1 cellular context compared by ENCODE assay signal in the genomic region with DNA sequence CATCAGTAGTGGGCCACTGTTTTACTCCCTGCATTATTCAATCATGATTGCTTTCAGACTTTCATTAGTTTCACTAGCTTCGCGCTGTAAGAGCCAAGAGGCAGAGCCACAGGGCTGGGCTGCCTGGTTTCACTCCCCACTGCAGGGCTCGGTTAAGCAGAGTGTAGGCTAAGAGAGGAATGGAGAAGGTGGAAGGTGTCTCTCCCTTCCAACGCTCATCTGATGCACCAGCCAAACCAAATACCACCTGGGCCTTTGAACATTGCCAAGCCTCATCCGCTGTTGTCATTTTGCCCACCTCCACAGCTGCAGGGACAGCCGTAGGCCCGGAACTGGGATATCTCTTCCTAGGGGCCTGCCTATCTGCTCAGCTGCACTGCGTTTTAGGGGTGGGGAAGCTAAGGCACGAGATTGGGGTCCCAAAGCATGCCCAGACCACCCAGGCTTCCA.
A peak's percentile ranks its signal among the peaks of the same experiment; 100 is the strongest.
TF ChIP-seq lines count a peak whose summit lies in the region.

No MANE protein-coding gene starts in this region.

TF ChIP-seq in HepG2, 621 proteins besides CTCF, POLR2A, EP300 and RAD21 (continued from another document):
- TF ChIP-seq SP4 (CRISPR knock-in tag; IDR thresholded peaks at IDR 0.05) (no peak), ARNTL (CRISPR knock-in tag; IDR thresholded peaks at IDR 0.05) (no peak), ZFP41 (CRISPR knock-in tag; IDR thresholded peaks at IDR 0.05; ENCODE audit: borderline replicate concordance) (no peak), KMT2B (CRISPR knock-in tag; IDR thresholded peaks at IDR 0.05) (no peak), ZNF782 (CRISPR knock-in tag; IDR thresholded peaks at IDR 0.05; ENCODE audit: borderline replicate concordance) (0 out of 2 replicates have a peak, but pooled peaks have one; percentile 16), ZNF337 (CRISPR knock-in tag; IDR thresholded peaks at IDR 0.05; ENCODE audit: borderline replicate concordance, low read depth) (0 out of 2 replicates have a peak, but pooled peaks have one; percentile 14), HBP1 (CRISPR knock-in tag; IDR thresholded peaks at IDR 0.05; ENCODE audit: low read depth) (no peak), ZNF256 (CRISPR knock-in tag; conservative IDR thresholded peaks at IDR 0.05) (0 out of 2 replicates have a peak, but pooled peaks have one; percentile 16), ELF4 (CRISPR knock-in tag; IDR thresholded peaks at IDR 0.05; ENCODE audit: borderline replicate concordance) (no peak), SMAD3 (CRISPR knock-in tag; IDR thresholded peaks at IDR 0.05) (0 out of 2 replicates have a peak, but pooled peaks have one; percentile 13), ZNF383 (CRISPR knock-in tag; IDR thresholded peaks at IDR 0.05; ENCODE audit: borderline replicate concordance) (no peak), GTF2F1 (IDR thresholded peaks at IDR 0.05; ENCODE audit: low read length) (no peak), ZNF574 (CRISPR knock-in tag; IDR thresholded peaks at IDR 0.05) (no peak), FIP1L1 (IDR thresholded peaks at IDR 0.05; ENCODE audit: borderline replicate concordance, insufficient read depth, low read depth, low read length) (no peak), E2F1 (CRISPR knock-in tag; IDR thresholded peaks at IDR 0.05) (no peak), HNRNPK (IDR thresholded peaks at IDR 0.05; ENCODE audit: low read depth, low read length, poor library complexity, severe bottlenecking) (no peak)
- TF ChIP-seq, protein P1, sequence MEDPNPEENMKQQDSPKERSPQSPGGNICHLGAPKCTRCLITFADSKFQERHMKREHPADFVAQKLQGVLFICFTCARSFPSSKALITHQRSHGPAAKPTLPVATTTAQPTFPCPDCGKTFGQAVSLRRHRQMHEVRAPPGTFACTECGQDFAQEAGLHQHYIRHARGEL (CRISPR knock-in tag; IDR thresholded peaks at IDR 0.05), result no peak
- TF ChIP-seq, protein P2, sequence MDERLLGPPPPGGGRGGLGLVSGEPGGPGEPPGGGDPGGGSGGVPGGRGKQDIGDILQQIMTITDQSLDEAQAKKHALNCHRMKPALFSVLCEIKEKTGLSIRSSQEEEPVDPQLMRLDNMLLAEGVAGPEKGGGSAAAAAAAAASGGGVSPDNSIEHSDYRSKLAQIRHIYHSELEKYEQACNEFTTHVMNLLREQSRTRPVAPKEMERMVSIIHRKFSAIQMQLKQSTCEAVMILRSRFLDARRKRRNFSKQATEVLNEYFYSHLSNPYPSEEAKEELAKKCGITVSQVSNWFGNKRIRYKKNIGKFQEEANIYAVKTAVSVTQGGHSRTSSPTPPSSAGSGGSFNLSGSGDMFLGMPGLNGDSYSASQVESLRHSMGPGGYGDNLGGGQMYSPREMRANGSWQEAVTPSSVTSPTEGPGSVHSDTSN (CRISPR knock-in tag; IDR thresholded peaks at IDR 0.05), result no peak
